ENCODE assay signal across 8 cellular contexts in the genomic region with DNA sequence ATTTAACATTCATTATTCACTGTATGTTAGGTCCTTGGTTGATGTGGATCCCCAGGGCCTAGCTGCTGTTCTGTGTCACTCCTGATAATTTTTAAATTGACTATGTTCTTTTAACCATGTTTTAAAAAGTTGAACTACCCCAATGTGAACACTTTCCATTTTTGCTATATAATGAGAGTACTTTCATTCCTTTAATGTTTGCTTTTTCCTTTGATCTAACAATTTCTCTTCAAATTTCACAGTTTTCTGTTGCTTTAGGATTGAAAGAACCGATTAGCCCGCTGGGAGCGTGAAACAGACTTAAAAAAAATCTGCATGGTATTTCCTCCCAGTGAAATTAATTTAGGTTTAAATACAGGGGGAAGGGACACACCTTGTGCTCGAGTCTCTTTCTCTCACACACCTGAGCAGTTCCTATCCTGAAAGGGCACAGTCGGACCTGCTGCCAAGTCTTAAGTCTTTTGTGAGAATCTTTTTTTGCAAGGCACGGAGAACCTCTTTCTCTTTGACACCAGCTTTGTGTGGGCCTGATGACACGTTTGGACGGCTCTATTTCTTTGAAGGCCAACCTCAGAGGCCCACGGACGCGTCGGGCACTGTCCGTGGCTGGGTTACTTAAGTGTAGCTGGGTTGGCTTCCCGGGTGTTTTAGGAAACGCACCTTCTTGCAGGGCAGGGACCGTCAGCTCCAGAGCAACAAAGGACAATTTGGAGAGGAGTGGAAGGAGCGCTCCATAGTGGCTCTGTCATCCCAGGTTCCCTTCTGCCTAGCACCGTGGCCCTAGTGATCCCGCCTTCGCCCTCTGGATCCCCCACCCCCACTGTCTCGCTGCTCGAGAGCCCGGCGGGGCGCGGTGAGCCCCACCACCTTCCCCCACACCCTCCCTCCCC. TPM values are rescaled to one million over a fixed set of nuclear protein-coding genes. Genes with fewer than 3 reads are reported as not detected.
DNase-seq lines count a peak whose midpoint lies in the region; ATAC-seq and TF ChIP-seq lines count a peak whose summit lies in the region.

No MANE protein-coding gene starts in this region.

- H3K27me3 ChIP-seq in CD4-positive, alpha-beta T cell (ENCODE audit: control insufficient read depth, insufficient read depth, low read length) = peaks cover 32% of the 10 kb centered on the region
- peaks cover 37% of the 10 kb centered on the region for H3K27me3 ChIP-seq in endodermal cell (ENCODE audit: control insufficient read depth, insufficient read depth, low read length, poor library complexity, severe bottlenecking)
- no peaks in the 10 kb centered on the region for H3K27me3 ChIP-seq in neural cell (ENCODE audit: insufficient read depth, low read depth, low read length)

- intact Hi-C loops in CD4-positive, alpha-beta T cell (cut with DNase I, micrococcal nuclease) = loop anchor here (5.0 kb wide), 2 partner anchors 154 to 266 kb away; no protein-coding TSS in a partner anchor

- H2AFZ ChIP-seq in neural cell (ENCODE audit: low read depth, low read length) = peak overlapping the region; percentile 29

- H3K9me3 Mint-ChIP-seq in CD4-positive, alpha-beta T cell = no peaks in the 10 kb centered on the region
- H3K9me3 Mint-ChIP-seq in endodermal cell = no peaks in the 10 kb centered on the region

- H3K27ac Mint-ChIP-seq in CD4-positive, alpha-beta T cell = peak overlapping the region; percentile 41
- H3K27ac Mint-ChIP-seq in endodermal cell = no peak overlapping the region

- no peak for TF ChIP-seq EP300 in neural cell (conservative IDR thresholded peaks at IDR 0.05; ENCODE audit: poor library complexity, severe bottlenecking)

- no peak for ATAC-seq in CD4-positive, alpha-beta T cell (ENCODE audit: poor library complexity)
- ATAC-seq in SK-N-SH treated with all-trans-retinoic acid at 6 μM for 48 hours = no peak

- H3K36me3 ChIP-seq in endodermal cell (ENCODE audit: control insufficient read depth, insufficient read depth, low read length) = no peaks in the 10 kb centered on the region
- H3K36me3 ChIP-seq in neural cell (ENCODE audit: insufficient read depth, low read length) = no peaks in the 10 kb centered on the region

- peak overlapping the region; percentile 77 for H3K4me3 Mint-ChIP-seq in CD4-positive, alpha-beta T cell
- peak overlapping the region; percentile 66 for H3K4me3 Mint-ChIP-seq in endodermal cell

- 9 to 31% methylated on average over 3 to 25 of the region's 26 CpGs for WGBS in endodermal cell (ENCODE audit: insufficient coverage in 1 of 2, insufficient read length in 1 of 2), 2 experiments

- H3K27me3 Mint-ChIP-seq in CD4-positive, alpha-beta T cell = peaks cover 53% of the 10 kb centered on the region
- peaks cover 53% of the 10 kb centered on the region for H3K27me3 Mint-ChIP-seq in endodermal cell (ENCODE audit: insufficient read depth)

- H3K9me2 ChIP-seq in neural cell (ENCODE audit: insufficient read depth, low read length) = no peaks in the 10 kb centered on the region

- no peaks in the 10 kb centered on the region for H3K36me3 Mint-ChIP-seq in CD4-positive, alpha-beta T cell (ENCODE audit: low read depth)
- no peaks in the 10 kb centered on the region for H3K36me3 Mint-ChIP-seq in endodermal cell (ENCODE audit: low read depth)

- no peaks in the 10 kb centered on the region for H3K9me3 ChIP-seq in CD4-positive, alpha-beta T cell (ENCODE audit: control insufficient read depth, low read length)
- no peaks in the 10 kb centered on the region for H3K9me3 ChIP-seq in endodermal cell (ENCODE audit: control insufficient read depth, low read length)
- no peaks in the 10 kb centered on the region for H3K9me3 ChIP-seq in neural cell (ENCODE audit: low read length)

- no peaks in the 10 kb centered on the region for H4K20me1 ChIP-seq in neural cell (ENCODE audit: insufficient read depth)

- no peak overlapping the region for H3K27ac ChIP-seq in CD4-positive, alpha-beta T cell (ENCODE audit: low read depth, low read length)
- H3K27ac ChIP-seq in endodermal cell (ENCODE audit: low read depth, low read length) (no peak overlapping the region), neural cell (ENCODE audit: low read length) (peak overlapping the region; percentile 97)

- peaks cover 18% of the 10 kb centered on the region for H3F3A ChIP-seq in neural cell (ENCODE audit: insufficient read depth, low read length, poor library complexity, severe bottlenecking)

- H3K4me3 ChIP-seq in endodermal cell (ENCODE audit: low read length) (peak overlapping the region; percentile 83), neural cell (ENCODE audit: low read length) (peak overlapping the region; percentile 87)

- CTCF ChIA-PET in CD4-positive, alpha-beta T cell (lab: Charles Lee) = no interaction called here

- H3K4me1 Mint-ChIP-seq in CD4-positive, alpha-beta T cell (ENCODE audit: low read depth) = peaks cover 17% of the 10 kb centered on the region
- peaks cover 74% of the 10 kb centered on the region for H3K4me1 Mint-ChIP-seq in endodermal cell

- peaks cover 54% of the 10 kb centered on the region for H3K79me2 ChIP-seq in neural cell (replicated peaks; ENCODE audit: insufficient read depth, low read length)

- H3K9ac ChIP-seq in endodermal cell (ENCODE audit: extremely low read depth, low read length, poor library complexity, severe bottlenecking) = no peak overlapping the region
- peak overlapping the region; percentile 98 for H3K9ac ChIP-seq in neural cell (ENCODE audit: low read length)

- POLR2A ChIA-PET in CD4-positive, alpha-beta T cell (lab: Charles Lee) = no interaction called here

- H3K4me2 ChIP-seq in neural cell (ENCODE audit: low read length) = peak overlapping the region; percentile 94

- no peak for DNase-seq in CD4-positive, alpha-beta T cell
- DNase-seq in NCI-H146 (lab: John Stamatoyannopoulos, UW) (peak; percentile 78), endodermal cell (peak; percentile 75), NCI-H2227 (lab: John Stamatoyannopoulos, UW; ENCODE audit: unreplicated experiment) (no peak), SKM-1 treated with dmso at 0.1 percent for 144 hours (lab: John Stamatoyannopoulos, UW; ENCODE audit: unreplicated experiment) (no peak)
- DNase-seq in activated effector memory CD4-positive, alpha-beta T cell treated with anti-CD3 and anti-CD28 coated beads, Interleukin-2, amount 50 U/mL, for 16 hours = no peak

- H3K4me1 ChIP-seq in endodermal cell (ENCODE audit: control insufficient read depth, insufficient read depth, low read length) = peaks cover 25% of the 10 kb centered on the region

- no peak for TF ChIP-seq CTCF in CD4-positive, alpha-beta T cell (IDR thresholded peaks at IDR 0.05)
- no peak for TF ChIP-seq CTCF in endodermal cell (conservative IDR thresholded peaks at IDR 0.05)
- no peak for TF ChIP-seq CTCF in neural cell (IDR thresholded peaks at IDR 0.05; ENCODE audit: poor library complexity, severe bottlenecking)

- peak; percentile 13 for TF ChIP-seq RAD21 in neural cell (conservative IDR thresholded peaks at IDR 0.05)

TF ChIP-seq in neural cell, 6 proteins besides CTCF, POLR2A, EP300 and RAD21 (continues in another document):
- TF ChIP-seq SMC3 (conservative IDR thresholded peaks at IDR 0.05; ENCODE audit: poor library complexity) (no peak), POLR2AphosphoS5 (IDR thresholded peaks at IDR 0.05) (peak; percentile 16), TAF1 (IDR thresholded peaks at IDR 0.05; ENCODE audit: low read depth) (peak; percentile 70), EZH2 (IDR thresholded peaks at IDR 0.05; ENCODE audit: borderline replicate concordance, insufficient read depth, low read length, poor library complexity, severe bottlenecking) (no peak), MXI1 (conservative IDR thresholded peaks at IDR 0.05; ENCODE audit: poor library complexity, severe bottlenecking) (no peak)

TF ChIP-seq in SK-N-SH treated with all-trans-retinoic acid at 6 μM for 48 hours, 23 proteins besides CTCF, POLR2A, EP300 and RAD21:
- TF ChIP-seq ESRRG (CRISPR knock-in tag; IDR thresholded peaks at IDR 0.05) = no peak
- no peak for TF ChIP-seq ZFP3 (CRISPR knock-in tag; IDR thresholded peaks at IDR 0.05)
- TF ChIP-seq, protein P1, sequence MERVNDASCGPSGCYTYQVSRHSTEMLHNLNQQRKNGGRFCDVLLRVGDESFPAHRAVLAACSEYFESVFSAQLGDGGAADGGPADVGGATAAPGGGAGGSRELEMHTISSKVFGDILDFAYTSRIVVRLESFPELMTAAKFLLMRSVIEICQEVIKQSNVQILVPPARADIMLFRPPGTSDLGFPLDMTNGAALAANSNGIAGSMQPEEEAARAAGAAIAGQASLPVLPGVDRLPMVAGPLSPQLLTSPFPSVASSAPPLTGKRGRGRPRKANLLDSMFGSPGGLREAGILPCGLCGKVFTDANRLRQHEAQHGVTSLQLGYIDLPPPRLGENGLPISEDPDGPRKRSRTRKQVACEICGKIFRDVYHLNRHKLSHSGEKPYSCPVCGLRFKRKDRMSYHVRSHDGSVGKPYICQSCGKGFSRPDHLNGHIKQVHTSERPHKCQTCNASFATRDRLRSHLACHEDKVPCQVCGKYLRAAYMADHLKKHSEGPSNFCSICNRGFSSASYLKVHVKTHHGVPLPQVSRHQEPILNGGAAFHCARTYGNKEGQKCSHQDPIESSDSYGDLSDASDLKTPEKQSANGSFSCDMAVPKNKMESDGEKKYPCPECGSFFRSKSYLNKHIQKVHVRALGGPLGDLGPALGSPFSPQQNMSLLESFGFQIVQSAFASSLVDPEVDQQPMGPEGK (CRISPR knock-in tag; IDR thresholded peaks at IDR 0.05; ENCODE audit: borderline replicate concordance) = no peak
- no peak for TF ChIP-seq TOX (CRISPR knock-in tag; IDR thresholded peaks at IDR 0.05; ENCODE audit: borderline replicate concordance)
- TF ChIP-seq BACH2 (CRISPR knock-in tag; IDR thresholded peaks at IDR 0.05; ENCODE audit: borderline replicate concordance) = no peak
- TF ChIP-seq, protein P2, sequence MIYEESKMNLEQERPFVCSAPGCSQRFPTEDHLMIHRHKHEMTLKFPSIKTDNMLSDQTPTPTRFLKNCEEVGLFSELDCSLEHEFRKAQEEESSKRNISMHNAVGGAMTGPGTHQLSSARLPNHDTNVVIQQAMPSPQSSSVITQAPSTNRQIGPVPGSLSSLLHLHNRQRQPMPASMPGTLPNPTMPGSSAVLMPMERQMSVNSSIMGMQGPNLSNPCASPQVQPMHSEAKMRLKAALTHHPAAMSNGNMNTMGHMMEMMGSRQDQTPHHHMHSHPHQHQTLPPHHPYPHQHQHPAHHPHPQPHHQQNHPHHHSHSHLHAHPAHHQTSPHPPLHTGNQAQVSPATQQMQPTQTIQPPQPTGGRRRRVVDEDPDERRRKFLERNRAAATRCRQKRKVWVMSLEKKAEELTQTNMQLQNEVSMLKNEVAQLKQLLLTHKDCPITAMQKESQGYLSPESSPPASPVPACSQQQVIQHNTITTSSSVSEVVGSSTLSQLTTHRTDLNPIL (CRISPR knock-in tag; IDR thresholded peaks at IDR 0.05; ENCODE audit: low read depth) = no peak
TF ChIP-seq in SK-N-SH treated with all-trans-retinoic acid at 6 μM for 48 hours: peak in this region for 0.

RNA-seq across cellular contexts. Expression of a gene that starts 1.0 kb away (rescaled TPM):
- total RNA-seq in CD4-positive, alpha-beta T cell = 1 to 10 TPM; 2.1 to 3.5 TPM
- total RNA-seq in endodermal cell = 10 to 100 TPM; 14.0 to 14.1 TPM
- 7.4 TPM for polyA plus RNA-seq in endodermal cell (2013, experiment 1 of 2)
- 7.4 TPM for polyA plus RNA-seq in endodermal cell (2013, experiment 2 of 2)
- 132 and 136 TPM in 2 replicates for polyA plus RNA-seq in neural cell
- 198 and 225 TPM in 2 replicates for polyA minus RNA-seq in neural cell

RNA-seq across cellular contexts. Expression of a gene that starts 47.2 kb away (rescaled TPM):
- 1 to 10 TPM; 3.8 to 4.5 TPM for total RNA-seq in CD4-positive, alpha-beta T cell
- 10 to 100 TPM; 32.4 to 53.3 TPM for total RNA-seq in endodermal cell
- polyA plus RNA-seq in endodermal cell (2013, experiment 1 of 2) = 21.3 TPM
- 20.9 TPM for polyA plus RNA-seq in endodermal cell (2013, experiment 2 of 2)
- polyA plus RNA-seq in neural cell = 13.0 and 19.5 TPM in 2 replicates
- 10.1 and 12.4 TPM in 2 replicates for polyA minus RNA-seq in neural cell

Comparison
In these comparisons a context has a peak if more than half of its experiments do, and no peak if none do; other contexts are left out.
1. DNase-seq: peak in NCI-H146 (single experiment) and endodermal cell (single experiment); none in CD4-positive, alpha-beta T cell (0 of 10), NCI-H2227 (single experiment), activated effector memory CD4-positive, alpha-beta T cell treated with anti-CD3 and anti-CD28 coated beads, Interleukin-2, amount 50 U/mL, for 16 hours (single experiment) and SKM-1 treated with dmso at 0.1 percent for 144 hours (single experiment).
2. RNA of a gene that starts 47.2 kb away (total RNA-seq): 32.4 to 53.3 TPM in endodermal cell; 3.8 to 4.5 TPM in CD4-positive, alpha-beta T cell; every median in the first group is over 4 times any median in the second.